ENCODE assay signal across 8 cellular contexts in genomic region chr15:74614744-74615312, GRCh38. TPM values are rescaled to one million over a fixed set of nuclear protein-coding genes. Genes with fewer than 3 reads are reported as not detected.
DNase-seq lines count a peak whose midpoint lies in the region; ATAC-seq and TF ChIP-seq lines count a peak whose summit lies in the region.

No MANE protein-coding gene starts in this region.

- H3K4me1 ChIP-seq in HUES48 (ENCODE audit: control insufficient read depth, insufficient read depth, low read length) (peaks cover 8% of the 10 kb centered on the region), urinary bladder (ENCODE audit: insufficient read depth) (no peaks in the 10 kb centered on the region)

- H3K36me3 ChIP-seq in HUES48 (ENCODE audit: control insufficient read depth, insufficient read depth, low read length) (peaks cover 10% of the 10 kb centered on the region), urinary bladder (ENCODE audit: insufficient read depth) (peaks cover 2% of the 10 kb centered on the region)

- peak overlapping the region; percentile 95 for H3K4me3 Mint-ChIP-seq in activated naive CD8-positive, alpha-beta T cell treated with anti-CD3 and anti-CD28 coated beads for 36 hours
- H3K4me3 Mint-ChIP-seq in progenitor cell of endocrine pancreas (ENCODE audit: low read depth): peak overlapping the region; percentile 88

- peak overlapping the region; percentile 84 for H3K9ac ChIP-seq in HUES48 (ENCODE audit: low read depth, low read length)

- intact Hi-C loops in cardiac septum (cut with DNase I): loop anchor here (2.0 kb wide), 2 partner anchors 74 to 154 kb away; partner anchors contain the start of genes ARID3B and UBL7

- H3K27me3 ChIP-seq in HUES48 (ENCODE audit: control insufficient read depth, insufficient read depth, low read length): peaks cover 8% of the 10 kb centered on the region

- H3K4me1 Mint-ChIP-seq in activated naive CD8-positive, alpha-beta T cell treated with anti-CD3 and anti-CD28 coated beads for 36 hours: peaks cover 43% of the 10 kb centered on the region
- H3K4me1 Mint-ChIP-seq in progenitor cell of endocrine pancreas (ENCODE audit: low read depth): peaks cover 10% of the 10 kb centered on the region

- H3K9me3 Mint-ChIP-seq in activated naive CD8-positive, alpha-beta T cell treated with anti-CD3 and anti-CD28 coated beads for 36 hours: no peaks in the 10 kb centered on the region
- no peaks in the 10 kb centered on the region for H3K9me3 Mint-ChIP-seq in progenitor cell of endocrine pancreas (ENCODE audit: low read depth)

- peak overlapping the region; percentile 96 for H3K4me3 ChIP-seq in HUES48 (ENCODE audit: low read depth, low read length)
- peak overlapping the region; percentile 95 for H3K4me3 ChIP-seq in urinary bladder (ENCODE audit: low read depth, low read length)

- no peaks in the 10 kb centered on the region for H3K27me3 Mint-ChIP-seq in activated naive CD8-positive, alpha-beta T cell treated with anti-CD3 and anti-CD28 coated beads for 36 hours
- peaks cover 6% of the 10 kb centered on the region for H3K27me3 Mint-ChIP-seq in progenitor cell of endocrine pancreas

- peaks cover 14% of the 10 kb centered on the region for H3K36me3 Mint-ChIP-seq in activated naive CD8-positive, alpha-beta T cell treated with anti-CD3 and anti-CD28 coated beads for 36 hours
- no peaks in the 10 kb centered on the region for H3K36me3 Mint-ChIP-seq in progenitor cell of endocrine pancreas (ENCODE audit: insufficient read depth)

- DNase-seq in COLO668 (lab: John Stamatoyannopoulos, UW; ENCODE audit: unreplicated experiment) (peak; percentile 76), cardiac septum (ENCODE audit: low spot score) (peak; percentile 91), progenitor cell of endocrine pancreas (ENCODE audit: low spot score, unreplicated experiment) (peak; percentile 61)
- peak; percentile 94 for DNase-seq in activated naive CD8-positive, alpha-beta T cell treated with anti-CD3 and anti-CD28 coated beads for 36 hours

- H3K27ac ChIP-seq in HUES48 (ENCODE audit: low read depth, low read length): peak overlapping the region; percentile 95
- H3K27ac ChIP-seq in urinary bladder (ENCODE audit: low read depth): peak overlapping the region; percentile 86

- under 1% methylated on average over 50 of the region's 50 CpGs for WGBS in urinary bladder

- peak; percentile 48 for ATAC-seq in GM21367 (IDR thresholded peaks at IDR 0.05; ENCODE audit: unreplicated experiment)
- ATAC-seq in SK-N-SH treated with all-trans-retinoic acid at 6 μM for 48 hours: peak; percentile 71

- TF ChIP-seq CTCF in progenitor cell of endocrine pancreas (IDR thresholded peaks at IDR 0.05; ENCODE audit: unreplicated experiment): no peak

- H3K27ac Mint-ChIP-seq in activated naive CD8-positive, alpha-beta T cell treated with anti-CD3 and anti-CD28 coated beads for 36 hours: peak overlapping the region; percentile 94
- H3K27ac Mint-ChIP-seq in progenitor cell of endocrine pancreas: peak overlapping the region; percentile 98

- no peaks in the 10 kb centered on the region for H3K9me3 ChIP-seq in HUES48 (ENCODE audit: control insufficient read depth, insufficient read depth, low read length)

TF ChIP-seq in SK-N-SH treated with all-trans-retinoic acid at 6 μM for 48 hours, 23 proteins besides CTCF, POLR2A, EP300 and RAD21:
- TF ChIP-seq POU6F1 (CRISPR knock-in tag; IDR thresholded peaks at IDR 0.05; ENCODE audit: borderline replicate concordance, low read depth) (no peak), TOX (CRISPR knock-in tag; IDR thresholded peaks at IDR 0.05; ENCODE audit: borderline replicate concordance) (no peak), ZNF8 (CRISPR knock-in tag; IDR thresholded peaks at IDR 0.05) (no peak), RARB (CRISPR knock-in tag; IDR thresholded peaks at IDR 0.05) (no peak), ZNF565 (CRISPR knock-in tag; conservative IDR thresholded peaks at IDR 0.05; ENCODE audit: low read depth) (no peak), CSDC2 (CRISPR knock-in tag; IDR thresholded peaks at IDR 0.05) (no peak), BACH2 (CRISPR knock-in tag; IDR thresholded peaks at IDR 0.05; ENCODE audit: borderline replicate concordance) (no peak), TCF4 (CRISPR knock-in tag; IDR thresholded peaks at IDR 0.05; ENCODE audit: borderline replicate concordance) (no peak), SNAI2 (CRISPR knock-in tag; IDR thresholded peaks at IDR 0.05) (0 out of 2 replicates have a peak, but pooled peaks have one; percentile 10), GLIS3 (CRISPR knock-in tag; IDR thresholded peaks at IDR 0.05) (no peak), ZFP30 (CRISPR knock-in tag; IDR thresholded peaks at IDR 0.05) (no peak), ESRRG (CRISPR knock-in tag; IDR thresholded peaks at IDR 0.05) (0 out of 2 replicates have a peak, but pooled peaks have one; percentile 42), ZFP3 (CRISPR knock-in tag; IDR thresholded peaks at IDR 0.05) (no peak), ZC3H10 (CRISPR knock-in tag; IDR thresholded peaks at IDR 0.05) (no peak)
- TF ChIP-seq, protein P1, sequence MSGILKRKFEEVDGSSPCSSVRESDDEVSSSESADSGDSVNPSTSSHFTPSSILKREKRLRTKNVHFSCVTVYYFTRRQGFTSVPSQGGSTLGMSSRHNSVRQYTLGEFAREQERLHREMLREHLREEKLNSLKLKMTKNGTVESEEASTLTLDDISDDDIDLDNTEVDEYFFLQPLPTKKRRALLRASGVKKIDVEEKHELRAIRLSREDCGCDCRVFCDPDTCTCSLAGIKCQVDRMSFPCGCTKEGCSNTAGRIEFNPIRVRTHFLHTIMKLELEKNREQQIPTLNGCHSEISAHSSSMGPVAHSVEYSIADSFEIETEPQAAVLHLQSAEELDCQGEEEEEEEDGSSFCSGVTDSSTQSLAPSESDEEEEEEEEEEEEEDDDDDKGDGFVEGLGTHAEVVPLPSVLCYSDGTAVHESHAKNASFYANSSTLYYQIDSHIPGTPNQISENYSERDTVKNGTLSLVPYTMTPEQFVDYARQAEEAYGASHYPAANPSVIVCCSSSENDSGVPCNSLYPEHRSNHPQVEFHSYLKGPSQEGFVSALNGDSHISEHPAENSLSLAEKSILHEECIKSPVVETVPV (CRISPR knock-in tag; IDR thresholded peaks at IDR 0.05): no peak
- TF ChIP-seq, protein P2, sequence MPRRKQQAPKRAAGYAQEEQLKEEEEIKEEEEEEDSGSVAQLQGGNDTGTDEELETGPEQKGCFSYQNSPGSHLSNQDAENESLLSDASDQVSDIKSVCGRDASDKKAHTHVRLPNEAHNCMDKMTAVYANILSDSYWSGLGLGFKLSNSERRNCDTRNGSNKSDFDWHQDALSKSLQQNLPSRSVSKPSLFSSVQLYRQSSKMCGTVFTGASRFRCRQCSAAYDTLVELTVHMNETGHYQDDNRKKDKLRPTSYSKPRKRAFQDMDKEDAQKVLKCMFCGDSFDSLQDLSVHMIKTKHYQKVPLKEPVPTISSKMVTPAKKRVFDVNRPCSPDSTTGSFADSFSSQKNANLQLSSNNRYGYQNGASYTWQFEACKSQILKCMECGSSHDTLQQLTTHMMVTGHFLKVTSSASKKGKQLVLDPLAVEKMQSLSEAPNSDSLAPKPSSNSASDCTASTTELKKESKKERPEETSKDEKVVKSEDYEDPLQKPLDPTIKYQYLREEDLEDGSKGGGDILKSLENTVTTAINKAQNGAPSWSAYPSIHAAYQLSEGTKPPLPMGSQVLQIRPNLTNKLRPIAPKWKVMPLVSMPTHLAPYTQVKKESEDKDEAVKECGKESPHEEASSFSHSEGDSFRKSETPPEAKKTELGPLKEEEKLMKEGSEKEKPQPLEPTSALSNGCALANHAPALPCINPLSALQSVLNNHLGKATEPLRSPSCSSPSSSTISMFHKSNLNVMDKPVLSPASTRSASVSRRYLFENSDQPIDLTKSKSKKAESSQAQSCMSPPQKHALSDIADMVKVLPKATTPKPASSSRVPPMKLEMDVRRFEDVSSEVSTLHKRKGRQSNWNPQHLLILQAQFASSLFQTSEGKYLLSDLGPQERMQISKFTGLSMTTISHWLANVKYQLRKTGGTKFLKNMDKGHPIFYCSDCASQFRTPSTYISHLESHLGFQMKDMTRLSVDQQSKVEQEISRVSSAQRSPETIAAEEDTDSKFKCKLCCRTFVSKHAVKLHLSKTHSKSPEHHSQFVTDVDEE (CRISPR knock-in tag; IDR thresholded peaks at IDR 0.05): no peak
- TF ChIP-seq, protein P3, sequence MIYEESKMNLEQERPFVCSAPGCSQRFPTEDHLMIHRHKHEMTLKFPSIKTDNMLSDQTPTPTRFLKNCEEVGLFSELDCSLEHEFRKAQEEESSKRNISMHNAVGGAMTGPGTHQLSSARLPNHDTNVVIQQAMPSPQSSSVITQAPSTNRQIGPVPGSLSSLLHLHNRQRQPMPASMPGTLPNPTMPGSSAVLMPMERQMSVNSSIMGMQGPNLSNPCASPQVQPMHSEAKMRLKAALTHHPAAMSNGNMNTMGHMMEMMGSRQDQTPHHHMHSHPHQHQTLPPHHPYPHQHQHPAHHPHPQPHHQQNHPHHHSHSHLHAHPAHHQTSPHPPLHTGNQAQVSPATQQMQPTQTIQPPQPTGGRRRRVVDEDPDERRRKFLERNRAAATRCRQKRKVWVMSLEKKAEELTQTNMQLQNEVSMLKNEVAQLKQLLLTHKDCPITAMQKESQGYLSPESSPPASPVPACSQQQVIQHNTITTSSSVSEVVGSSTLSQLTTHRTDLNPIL (CRISPR knock-in tag; IDR thresholded peaks at IDR 0.05; ENCODE audit: low read depth): peak; percentile 31; the same call in 1 of the 2 replicates

RNA-seq across cellular contexts. Expression of gene CLK3, which starts 0.8 kb away (rescaled TPM):
- 100 to 1,000 TPM; 102 to 103 TPM for total RNA-seq in activated naive CD8-positive, alpha-beta T cell treated with anti-CD3 and anti-CD28 coated beads for 36 hours
- total RNA-seq in cardiac septum: 53.1 TPM
- 74.5 and 76.0 TPM in 2 replicates for total RNA-seq in progenitor cell of endocrine pancreas
- total RNA-seq in urinary bladder: 31.5 TPM
- 76.3 TPM for polyA plus RNA-seq in urinary bladder

Comparison
In these comparisons a context has a peak if more than half of its experiments do, and no peak if none do; other contexts are left out.
1. Peak in every context shown above with its lines: DNase-seq, ATAC-seq, H3K4me3 ChIP-seq and H3K27ac ChIP-seq.